ENCODE assay signal across 14 cellular contexts in genomic region chr16:19092653-19093410, GRCh38. TPM values are rescaled to one million over a fixed set of nuclear protein-coding genes. Genes with fewer than 3 reads are reported as not detected.
DNase-seq lines count a peak whose midpoint lies in the region; ATAC-seq, FAIRE-seq and TF ChIP-seq lines count a peak whose summit lies in the region.
"Had no signal": no experiment of that assay in that cellular context is flagged by ENCODE, and none has a peak within 500 bp of the region (broad histone marks: within the 10 kb centered on the region; RNA-seq: fewer than 3 reads in every experiment).

No MANE protein-coding gene starts in this region.

- no peak overlapping the region for H2BK5ac ChIP-seq in IMR-90 (ENCODE audit: low read depth, low read length, poor library complexity, severe bottlenecking)

- in situ Hi-C loops in IMR-90 (cut with MboI; ENCODE audit: low sequenced_read_pairs), result no loop called here
- in situ Hi-C loops in brain microvascular endothelial cell (cut with HindIII; ENCODE audit: low pct_ligation_motif_present, low sequenced_read_pairs), result no loop called here

- H3K27ac ChIP-seq in A549 (peak overlapping the region; percentile 31 to 64; a peak in 5 of 6 replicates), IMR-90 (ENCODE audit: insufficient read depth, low read length) (no peak overlapping the region), brain microvascular endothelial cell (peak overlapping the region; percentile 83)
- no peak overlapping the region for H3K27ac ChIP-seq in CD8-positive, alpha-beta T cell (ENCODE audit: low read depth, low read length)
- H3K27ac ChIP-seq: C4-2B, SK-N-MC had no signal

- H3K36me3 ChIP-seq in IMR-90 (ENCODE audit: control insufficient read depth, insufficient read depth, low read length) (no peaks in the 10 kb centered on the region), brain microvascular endothelial cell (replicated peaks) (no peaks in the 10 kb centered on the region)
- H3K36me3 ChIP-seq in CD8-positive, alpha-beta T cell (ENCODE audit: insufficient read depth, low read length), result no peaks in the 10 kb centered on the region

- no peaks in the 10 kb centered on the region; the same call in 2 of the 3 replicates for H3K9me3 ChIP-seq in A549
- peaks cover under 1% of the 10 kb centered on the region; the same call in 1 of the 2 replicates for H3K9me3 ChIP-seq in IMR-90 (ENCODE audit: control insufficient read depth, insufficient read depth, low read length)
- no peaks in the 10 kb centered on the region for H3K9me3 ChIP-seq in CD8-positive, alpha-beta T cell (ENCODE audit: low read length)

- H3K27me3 ChIP-seq in IMR-90 (ENCODE audit: control insufficient read depth, insufficient read depth, low read length) (no peaks in the 10 kb centered on the region), brain microvascular endothelial cell (replicated peaks) (no peaks in the 10 kb centered on the region)
- no peaks in the 10 kb centered on the region for H3K27me3 ChIP-seq in CD8-positive, alpha-beta T cell (ENCODE audit: insufficient read depth, low read length)

- CTCF ChIA-PET in A549 (lab: Yijun Ruan, JAX), result interaction anchor here (2.9 to 3.2 kb wide), 4 partner anchors 15 to 283 kb away, joined by 13 to 28 read pairs (median 17); no protein-coding TSS in a partner anchor
- CTCF ChIA-PET in IMR-90 (lab: Yijun Ruan, JAX), result interaction anchor here (1.0 kb wide), 1 partner anchor 23 kb away, joined by 3 read pairs; no protein-coding TSS in a partner anchor
- CTCF ChIA-PET in CD8-positive, alpha-beta T cell (lab: Charles Lee), result interaction anchor here (0.6 kb wide), 1 partner anchor 476 kb away, joined by 3 read pairs; no protein-coding TSS in a partner anchor

- POLR2A ChIA-PET in A549 (lab: Yijun Ruan, JAX), result no interaction called here
- POLR2A ChIA-PET in IMR-90 (lab: Charles Lee; ENCODE audit: unreplicated experiment), result no interaction called here
- POLR2A ChIA-PET in CD8-positive, alpha-beta T cell (lab: Charles Lee), result no interaction called here

- H2BK120ac ChIP-seq in IMR-90 (ENCODE audit: low read depth, low read length), result peak overlapping the region; percentile 47

- no peak overlapping the region for H2AFZ ChIP-seq in IMR-90 (replicated peaks; ENCODE audit: low read length, poor library complexity)

- H3K79me1 ChIP-seq in IMR-90 (ENCODE audit: low read depth in 1 of 2, low read length in 2 of 2), result no peaks in the 10 kb centered on the region

- peaks cover 38% of the 10 kb centered on the region for H3K4me1 ChIP-seq in A549
- peaks cover 4% of the 10 kb centered on the region; the same call in 1 of the 2 replicates for H3K4me1 ChIP-seq in IMR-90 (ENCODE audit: control insufficient read depth, insufficient read depth, low read length)
- H3K4me1 ChIP-seq in CD8-positive, alpha-beta T cell (ENCODE audit: insufficient read depth, low read length), result no peaks in the 10 kb centered on the region

- ATAC-seq in A549, result no peak
- ATAC-seq in IMR-90 (ENCODE audit: low read depth), result no peak
- ATAC-seq in CD8-positive, alpha-beta T cell, result no peak

- no peak for TF ChIP-seq POLR2A in A549 (IDR thresholded peaks at IDR 0.05; ENCODE audit: low read length)
- TF ChIP-seq POLR2A in IMR-90 (IDR thresholded peaks at IDR 0.05; ENCODE audit: low read depth, low read length), result no peak

- H4K8ac ChIP-seq in IMR-90 (ENCODE audit: low read depth in 2 of 2, low read length in 2 of 2), result no peak overlapping the region

- H3K4me3 ChIP-seq in A549, result no peak overlapping the region
- no peak overlapping the region for H3K4me3 ChIP-seq in IMR-90 (ENCODE audit: insufficient read depth, low read depth, low read length)
- H3K4me3 ChIP-seq in brain microvascular endothelial cell (ENCODE audit: low read depth, low read length), result no peak overlapping the region
- H3K4me3 ChIP-seq in CD8-positive, alpha-beta T cell (ENCODE audit: low read depth, low read length), result no peak overlapping the region
- H3K4me3 ChIP-seq: SK-N-MC had no signal

- H3K4me2 ChIP-seq in A549 (peak overlapping the region; percentile 61), IMR-90 (ENCODE audit: low read depth, low read length) (no peak overlapping the region)

- H2AK9ac ChIP-seq in IMR-90 (replicated peaks; ENCODE audit: low read depth, low read length, poor library complexity), result no peak overlapping the region

- H2BK20ac ChIP-seq in IMR-90 (ENCODE audit: low read depth, low read length), result peak overlapping the region; percentile 57

- peak overlapping the region; percentile 56 for H3K27ac Mint-ChIP-seq in progenitor cell of endocrine pancreas
- H3K27ac Mint-ChIP-seq in CD8-positive, alpha-beta T cell, result no peak overlapping the region

- H3K4me3 Mint-ChIP-seq in progenitor cell of endocrine pancreas (ENCODE audit: low read depth), result no peak overlapping the region
- H3K4me3 Mint-ChIP-seq in CD8-positive, alpha-beta T cell, result no peak overlapping the region

- no peak overlapping the region for H3K23ac ChIP-seq in IMR-90 (ENCODE audit: low read depth, low read length)

- H3K27me3 Mint-ChIP-seq in progenitor cell of endocrine pancreas, result peaks cover 10% of the 10 kb centered on the region
- H3K27me3 Mint-ChIP-seq in CD8-positive, alpha-beta T cell (ENCODE audit: low read depth), result peaks cover 20% of the 10 kb centered on the region

- intact Hi-C loops in IMR-90 (cut with micrococcal nuclease), result loop anchor here (2.0 kb wide), 1 partner anchor 14 kb away; no protein-coding TSS in a partner anchor
- intact Hi-C loops in CD8-positive, alpha-beta T cell (cut with DNase I, micrococcal nuclease), result no loop called here

- H4K5ac ChIP-seq in IMR-90 (ENCODE audit: low read depth, low read length), result no peak overlapping the region

- H3K9me3 Mint-ChIP-seq in progenitor cell of endocrine pancreas (ENCODE audit: low read depth), result peaks cover 2% of the 10 kb centered on the region
- H3K9me3 Mint-ChIP-seq in CD8-positive, alpha-beta T cell, result no peaks in the 10 kb centered on the region

- 82% methylated on average over 2 of the region's 2 CpGs for WGBS in A549 (ENCODE audit: missing lambda C conversion rate)
- WGBS in IMR-90 (ENCODE audit: extremely low coverage in 2 of 2, insufficient read length in 1 of 2), 2 experiments, result no CpG with 5 or more reads among the region's 2 CpGs

- no peaks in the 10 kb centered on the region for H3K36me3 Mint-ChIP-seq in progenitor cell of endocrine pancreas (ENCODE audit: insufficient read depth)
- H3K36me3 Mint-ChIP-seq in CD8-positive, alpha-beta T cell, result no peaks in the 10 kb centered on the region

- no peak overlapping the region for H3K9ac ChIP-seq in IMR-90 (ENCODE audit: low read depth, low read length)

- H2BK15ac ChIP-seq in IMR-90 (ENCODE audit: low read depth, low read length), result no peak overlapping the region

- peak overlapping the region; percentile 34; the same call in 1 of the 2 replicates for H3K4ac ChIP-seq in IMR-90 (ENCODE audit: low read depth, low read length)

- TF ChIP-seq RAD21 in A549 (conservative IDR thresholded peaks at IDR 0.05 in 1 of 2, IDR thresholded peaks at IDR 0.05 in 1 of 2) (no peak), IMR-90 (IDR thresholded peaks at IDR 0.05; ENCODE audit: low read length) (no peak)

- no peak for FAIRE-seq in A549 (lab: Jason Lieb, UNC)

- H2AK5ac ChIP-seq in IMR-90 (ENCODE audit: low read depth, low read length), result peak overlapping the region; percentile 38; the same call in 1 of the 2 replicates

- no peak overlapping the region for H3K56ac ChIP-seq in IMR-90 (ENCODE audit: extremely low read depth, insufficient read depth, low read length)

- dilution Hi-C loops in IMR-90 (cut with HindIII; ENCODE audit: low sequenced_read_pairs, unreplicated experiment), result no loop called here

- peaks cover 2% of the 10 kb centered on the region for H3K9me1 ChIP-seq in IMR-90 (ENCODE audit: insufficient read depth, low read length)

- peaks cover 15% of the 10 kb centered on the region for H3K4me1 Mint-ChIP-seq in progenitor cell of endocrine pancreas (ENCODE audit: low read depth)
- H3K4me1 Mint-ChIP-seq in CD8-positive, alpha-beta T cell (ENCODE audit: low read depth), result peaks cover 3% of the 10 kb centered on the region

- no TSS peak for BruUV-seq in IMR-90 (replicated peaks; lab: Mats Ljungman, UMichigan)

- H4K91ac ChIP-seq in IMR-90 (ENCODE audit: insufficient read depth, low read depth, low read length), result no peak overlapping the region

- H3K18ac ChIP-seq in IMR-90 (ENCODE audit: low read depth, low read length), result no peak overlapping the region

- no peak for TF ChIP-seq CTCF in A549 (IDR thresholded peaks at IDR 0.05)
- no peak for TF ChIP-seq CTCF in IMR-90 (conservative IDR thresholded peaks at IDR 0.05; ENCODE audit: low read depth, low read length)
- TF ChIP-seq CTCF in brain microvascular endothelial cell (IDR thresholded peaks at IDR 0.05; ENCODE audit: low read depth, low read length, missing control alignments), result no peak
- no peak for TF ChIP-seq CTCF in progenitor cell of endocrine pancreas (IDR thresholded peaks at IDR 0.05; ENCODE audit: unreplicated experiment)
- no peak for TF ChIP-seq CTCF in CD8-positive, alpha-beta T cell (IDR thresholded peaks at IDR 0.05)

- TF ChIP-seq EP300 in A549 (IDR thresholded peaks at IDR 0.05), result no peak

- no peaks in the 10 kb centered on the region for H4K20me1 ChIP-seq in IMR-90 (ENCODE audit: insufficient read depth, low read length)

- peak overlapping the region; percentile 33; the same call in 1 of the 2 replicates for H3K14ac ChIP-seq in IMR-90 (replicated peaks; ENCODE audit: low read depth, low read length)

- DNase-seq in A549 (ENCODE audit: low read depth in 1 of 2, low spot score in 1 of 2) (no peak), IMR-90 (no peak), brain microvascular endothelial cell (no peak), progenitor cell of endocrine pancreas (ENCODE audit: low spot score, unreplicated experiment) (no peak), NCI-H1092 (lab: John Stamatoyannopoulos, UW) (no peak), hypothalamus (lab: John Stamatoyannopoulos, UW) (no peak), NCI-H2029 treated with DMSO at 0.1 percent for 48 hours (lab: John Stamatoyannopoulos, UW) (no peak)
- DNase-seq in CD8-positive, alpha-beta T cell, result no peak
- DNase-seq: NCI-H1417, NCI-H1930, NCI-H748 treated with DMSO at 0.1 percent for 48 hours, Right ventricle myocardium superior had no signal

RNA-seq across cellular contexts. Expression of gene ITPRIPL2, which starts 20.9 kb away (rescaled TPM):
- 17.5 and 18.3 TPM in 2 replicates for polyA plus RNA-seq in A549 (2011; rRNA removed)
- polyA plus RNA-seq in A549 (2012; cell fraction: cytosol; rRNA removed), result 7.2 and 13.0 TPM in 2 replicates
- 13.5 and 18.8 TPM in 2 replicates for polyA plus RNA-seq in A549 (2012; cell fraction: nucleus; rRNA removed)
- 14.7 to 16.3 TPM (median 15.5 TPM) in 3 replicates for polyA plus RNA-seq in A549 (2017; fragmentation: RNase III; extraction: RNeasy Plus Mini Kit Qiagen cat#74134 plus additional on column Dnase treatment)
- 16.8 and 17.3 TPM in 2 replicates for polyA minus RNA-seq in A549 (2011; rRNA and poly(A)+ RNA removed)
- total RNA-seq in IMR-90 (2012; rRNA removed), result 11.1 and 15.0 TPM in 2 replicates
- 9.2 and 10.1 TPM in 2 replicates for polyA plus RNA-seq in IMR-90 (2012; rRNA removed)
- polyA plus RNA-seq in IMR-90 (2012; cell fraction: cytosol; rRNA removed), result 5.2 and 16.1 TPM in 2 replicates
- polyA plus RNA-seq in IMR-90 (2012; cell fraction: nucleus; rRNA removed; ENCODE audit: low replicate concordance), result 6.1 and 13.7 TPM in 2 replicates
- total RNA-seq in progenitor cell of endocrine pancreas, result 12.0 and 13.8 TPM in 2 replicates
- under 1 TPM; 0.22 to 0.35 TPM for total RNA-seq in CD8-positive, alpha-beta T cell

RNA-seq across cellular contexts. Expression of gene COQ7, which starts 25.4 kb away (rescaled TPM):
- polyA plus RNA-seq in A549 (2011; rRNA removed) (17.9 and 23.8 TPM in 2 replicates), A549 (2017; fragmentation: RNase III; extraction: RNeasy Plus Mini Kit Qiagen cat#74134 plus additional on column Dnase treatment) (15.9 to 18.5 TPM (median 16.3 TPM) in 3 replicates), IMR-90 (2012; rRNA removed) (9.4 and 13.6 TPM in 2 replicates)
- polyA plus RNA-seq in A549 (2012; cell fraction: cytosol; rRNA removed), result 19.4 and 23.1 TPM in 2 replicates
- 10.5 and 14.7 TPM in 2 replicates for polyA plus RNA-seq in A549 (2012; cell fraction: nucleus; rRNA removed)
- polyA minus RNA-seq in A549 (2011; rRNA and poly(A)+ RNA removed), result 16.9 and 20.4 TPM in 2 replicates
- total RNA-seq in IMR-90 (2012; rRNA removed) (10.9 and 15.0 TPM in 2 replicates), progenitor cell of endocrine pancreas (23.2 and 26.3 TPM in 2 replicates)
- polyA plus RNA-seq in IMR-90 (2012; cell fraction: cytosol; rRNA removed), result 9.4 and 10.0 TPM in 2 replicates
- polyA plus RNA-seq in IMR-90 (2012; cell fraction: nucleus; rRNA removed; ENCODE audit: low replicate concordance), result 5.1 and 17.6 TPM in 2 replicates
- 10 to 100 TPM; 10.9 to 11.7 TPM for total RNA-seq in CD8-positive, alpha-beta T cell

Comparison
In these comparisons a context has a peak if more than half of its experiments do, and no peak if none do; other contexts are left out.
1. H3K27ac ChIP-seq: peak in A549 (2 of 2) and brain microvascular endothelial cell (single experiment); none in IMR-90 (single experiment) and CD8-positive, alpha-beta T cell (single experiment).